In the genomic region with DNA sequence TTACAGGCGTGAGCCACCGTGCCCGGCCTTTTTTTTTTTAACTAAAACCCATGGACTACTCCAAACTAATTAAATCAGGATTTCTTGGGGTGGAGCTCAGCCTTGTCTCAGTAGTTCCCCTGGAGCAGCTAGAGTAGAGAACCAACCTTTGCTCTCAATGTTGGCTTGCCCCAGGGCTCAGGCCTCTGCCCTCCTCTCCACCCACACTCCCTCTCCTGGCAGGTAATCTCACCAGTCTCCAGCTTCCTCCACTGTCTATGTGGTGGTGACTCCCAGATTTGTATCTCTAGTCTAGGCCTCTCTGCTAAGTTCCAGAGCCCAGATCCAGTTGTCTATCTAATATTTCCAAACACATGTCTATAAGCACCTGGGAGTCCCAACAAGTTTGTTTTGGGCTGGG, we compare ENCODE assay signal across 1 cellular context.
TF ChIP-seq lines count a peak whose summit lies in the region.

No MANE protein-coding gene starts in this region.

TF ChIP-seq in A549, 52 proteins besides CTCF, POLR2A, EP300 and RAD21 (continued from another document):
- no peak for TF ChIP-seq ATOH8 (CRISPR knock-in tag; IDR thresholded peaks at IDR 0.05; ENCODE audit: low read depth)
TF ChIP-seq in A549: peak in this region for 0.
